1 cellular context compared by ENCODE assay signal in the genomic region with DNA sequence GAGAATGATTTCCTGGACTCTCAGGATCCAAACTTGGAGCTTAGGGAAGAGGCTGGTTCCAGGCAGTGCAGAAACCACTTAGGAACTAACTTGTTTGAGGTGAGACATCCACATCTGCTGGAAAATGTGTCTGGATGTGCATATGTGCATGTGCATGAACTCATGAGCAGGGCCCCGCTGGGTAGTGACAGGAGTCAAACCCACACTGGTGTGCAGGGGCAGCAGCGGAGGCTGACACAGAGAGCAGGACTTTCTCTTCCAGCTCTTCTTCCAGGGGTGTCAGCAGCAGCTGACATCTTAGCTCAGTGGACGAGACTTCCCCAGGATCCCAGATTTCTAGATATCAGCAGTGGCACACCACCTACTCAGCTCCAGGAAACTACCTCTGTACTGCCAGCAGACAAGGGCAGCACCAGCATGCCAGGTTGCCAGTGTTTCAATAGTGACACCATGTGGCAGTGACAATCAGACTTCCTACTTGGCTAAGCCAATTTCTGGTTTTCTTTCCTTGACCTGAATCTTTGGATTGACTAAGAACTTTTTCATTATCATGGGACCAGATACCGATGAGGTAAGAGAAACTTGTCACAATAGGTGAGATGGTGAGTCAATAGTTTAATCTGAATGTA.
TF ChIP-seq lines count a peak whose summit lies in the region.

No MANE protein-coding gene starts in this region.

TF ChIP-seq in HEK293, 187 proteins besides CTCF, POLR2A, EP300 and RAD21 (continued from another document):
- TF ChIP-seq, protein P1, sequence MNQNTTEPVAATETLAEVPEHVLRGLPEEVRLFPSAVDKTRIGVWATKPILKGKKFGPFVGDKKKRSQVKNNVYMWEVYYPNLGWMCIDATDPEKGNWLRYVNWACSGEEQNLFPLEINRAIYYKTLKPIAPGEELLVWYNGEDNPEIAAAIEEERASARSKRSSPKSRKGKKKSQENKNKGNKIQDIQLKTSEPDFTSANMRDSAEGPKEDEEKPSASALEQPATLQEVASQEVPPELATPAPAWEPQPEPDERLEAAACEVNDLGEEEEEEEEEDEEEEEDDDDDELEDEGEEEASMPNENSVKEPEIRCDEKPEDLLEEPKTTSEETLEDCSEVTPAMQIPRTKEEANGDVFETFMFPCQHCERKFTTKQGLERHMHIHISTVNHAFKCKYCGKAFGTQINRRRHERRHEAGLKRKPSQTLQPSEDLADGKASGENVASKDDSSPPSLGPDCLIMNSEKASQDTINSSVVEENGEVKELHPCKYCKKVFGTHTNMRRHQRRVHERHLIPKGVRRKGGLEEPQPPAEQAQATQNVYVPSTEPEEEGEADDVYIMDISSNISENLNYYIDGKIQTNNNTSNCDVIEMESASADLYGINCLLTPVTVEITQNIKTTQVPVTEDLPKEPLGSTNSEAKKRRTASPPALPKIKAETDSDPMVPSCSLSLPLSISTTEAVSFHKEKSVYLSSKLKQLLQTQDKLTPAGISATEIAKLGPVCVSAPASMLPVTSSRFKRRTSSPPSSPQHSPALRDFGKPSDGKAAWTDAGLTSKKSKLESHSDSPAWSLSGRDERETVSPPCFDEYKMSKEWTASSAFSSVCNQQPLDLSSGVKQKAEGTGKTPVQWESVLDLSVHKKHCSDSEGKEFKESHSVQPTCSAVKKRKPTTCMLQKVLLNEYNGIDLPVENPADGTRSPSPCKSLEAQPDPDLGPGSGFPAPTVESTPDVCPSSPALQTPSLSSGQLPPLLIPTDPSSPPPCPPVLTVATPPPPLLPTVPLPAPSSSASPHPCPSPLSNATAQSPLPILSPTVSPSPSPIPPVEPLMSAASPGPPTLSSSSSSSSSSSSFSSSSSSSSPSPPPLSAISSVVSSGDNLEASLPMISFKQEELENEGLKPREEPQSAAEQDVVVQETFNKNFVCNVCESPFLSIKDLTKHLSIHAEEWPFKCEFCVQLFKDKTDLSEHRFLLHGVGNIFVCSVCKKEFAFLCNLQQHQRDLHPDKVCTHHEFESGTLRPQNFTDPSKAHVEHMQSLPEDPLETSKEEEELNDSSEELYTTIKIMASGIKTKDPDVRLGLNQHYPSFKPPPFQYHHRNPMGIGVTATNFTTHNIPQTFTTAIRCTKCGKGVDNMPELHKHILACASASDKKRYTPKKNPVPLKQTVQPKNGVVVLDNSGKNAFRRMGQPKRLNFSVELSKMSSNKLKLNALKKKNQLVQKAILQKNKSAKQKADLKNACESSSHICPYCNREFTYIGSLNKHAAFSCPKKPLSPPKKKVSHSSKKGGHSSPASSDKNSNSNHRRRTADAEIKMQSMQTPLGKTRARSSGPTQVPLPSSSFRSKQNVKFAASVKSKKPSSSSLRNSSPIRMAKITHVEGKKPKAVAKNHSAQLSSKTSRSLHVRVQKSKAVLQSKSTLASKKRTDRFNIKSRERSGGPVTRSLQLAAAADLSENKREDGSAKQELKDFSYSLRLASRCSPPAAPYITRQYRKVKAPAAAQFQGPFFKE (tag by site-specific recombination; IDR thresholded peaks at IDR 0.05; ENCODE audit: borderline replicate concordance) = no peak
- TF ChIP-seq ZNF596 (tag by site-specific recombination; IDR thresholded peaks at IDR 0.05) (no peak), ZNF24 (tag by site-specific recombination; IDR thresholded peaks at IDR 0.05) (no peak)
